ENCODE assay signal across 8 cellular contexts in genomic region chr1:15948600-15949452, GRCh38. TPM values are rescaled to one million over a fixed set of nuclear protein-coding genes. Genes with fewer than 3 reads are reported as not detected.
A peak's percentile ranks its signal among the peaks of the same experiment; 100 is the strongest.
DNase-seq lines count a peak whose midpoint lies in the region; ATAC-seq and TF ChIP-seq lines count a peak whose summit lies in the region.

No MANE protein-coding gene starts in this region.

- H3K79me1 ChIP-seq in H9 (ENCODE audit: insufficient read depth, low read depth, low read length, poor library complexity, severe bottlenecking), result no peaks in the 10 kb centered on the region

- H3K4me3 Mint-ChIP-seq in CD14-positive monocyte (peak overlapping the region; percentile 55 to 59), H9 (no peak overlapping the region)
- H3K4me3 Mint-ChIP-seq in activated CD4-positive, alpha-beta T cell treated with anti-CD3 and anti-CD28 coated beads, Interleukin-2, amount 10 ng/mL, durations not matched to agents 24 days and 14 days, result peak overlapping the region; percentile 67

- no peak overlapping the region for H3K4ac ChIP-seq in H9 (ENCODE audit: low read depth, low read length)

- H3K4me3 ChIP-seq in fibroblast of mammary gland (ENCODE audit: control insufficient read depth, low read depth, low read length), result peak overlapping the region; percentile 29
- H3K4me3 ChIP-seq in parathyroid adenoma (ENCODE audit: low read depth, low read length), result no peak overlapping the region

- H3K4me1 ChIP-seq in H9 (ENCODE audit: insufficient read depth, low read length), result peaks cover 3% of the 10 kb centered on the region; the same call in 1 of the 2 replicates
- peaks cover 6% of the 10 kb centered on the region for H3K4me1 ChIP-seq in parathyroid adenoma

- H2BK15ac ChIP-seq in H9 (ENCODE audit: low read depth, low read length), result no peak overlapping the region

- H3K9me3 ChIP-seq in H9 (ENCODE audit: control insufficient read depth, low read depth, low read length), result no peaks in the 10 kb centered on the region
- H3K9me3 ChIP-seq in parathyroid adenoma (ENCODE audit: control insufficient read depth, low read length), result no peaks in the 10 kb centered on the region

- H3K27ac ChIP-seq in H9 (ENCODE audit: insufficient read length, low read depth, low read length) (no peak overlapping the region), parathyroid adenoma (peak overlapping the region; percentile 57)

- TF ChIP-seq CTCF in CD14-positive monocyte (IDR thresholded peaks at IDR 0.05) (no peak), H9 (conservative IDR thresholded peaks at IDR 0.05) (no peak; the same call in 2 of the 3 replicates), fibroblast of mammary gland (conservative IDR thresholded peaks at IDR 0.05; ENCODE audit: control insufficient read depth, insufficient read depth, low read depth, low read length) (no peak), parathyroid adenoma (IDR thresholded peaks at IDR 0.05) (no peak)

- H3K79me2 ChIP-seq in H9 (ENCODE audit: insufficient read depth, low read length) (no peaks in the 10 kb centered on the region), parathyroid adenoma (peaks cover 6% of the 10 kb centered on the region)

- peaks cover 48 to 68% of the 10 kb centered on the region in 2 donors for H3K36me3 Mint-ChIP-seq in CD14-positive monocyte
- H3K36me3 Mint-ChIP-seq in H9 (ENCODE audit: insufficient read depth in 1 of 3, low read depth in 3 of 3), result peaks cover 9 to 32% (median 20%) of the 10 kb centered on the region in 3 experiments
- peaks cover 57% of the 10 kb centered on the region for H3K36me3 Mint-ChIP-seq in activated CD4-positive, alpha-beta T cell treated with anti-CD3 and anti-CD28 coated beads, Interleukin-2, amount 10 ng/mL, durations not matched to agents 24 days and 14 days (ENCODE audit: low read depth)

- H3K18ac ChIP-seq in H9 (ENCODE audit: insufficient read length, low read depth, low read length), result no peak overlapping the region

- no peak overlapping the region for H2AK5ac ChIP-seq in H9 (ENCODE audit: insufficient read length, low read length)

- H3K23me2 ChIP-seq in H9 (ENCODE audit: insufficient read length, low read depth, low read length, poor library complexity, severe bottlenecking), result no peaks in the 10 kb centered on the region

- H3K36me3 ChIP-seq in parathyroid adenoma (ENCODE audit: control insufficient read depth, insufficient read depth, low read length), result no peaks in the 10 kb centered on the region

- H3K9me3 Mint-ChIP-seq in CD14-positive monocyte (peaks cover 0 to 2% (median 0%) of the 10 kb centered on the region in 7 donors), H9 (no peaks in the 10 kb centered on the region)
- H3K9me3 Mint-ChIP-seq in activated CD4-positive, alpha-beta T cell treated with anti-CD3 and anti-CD28 coated beads, Interleukin-2, amount 10 ng/mL, durations not matched to agents 24 days and 14 days, result no peaks in the 10 kb centered on the region

- no peak overlapping the region for H2BK20ac ChIP-seq in H9 (ENCODE audit: low read depth, low read length, poor library complexity, severe bottlenecking)

- no peak for ATAC-seq in HG03565 (IDR thresholded peaks at IDR 0.05; ENCODE audit: unreplicated experiment)

- no peak overlapping the region for H2BK5ac ChIP-seq in H9 (ENCODE audit: insufficient read length, low read length)

- H2BK12ac ChIP-seq in H9 (ENCODE audit: insufficient read length, low read depth, low read length), result no peak overlapping the region

- WGBS in H9 (ENCODE audit: extremely low coverage, insufficient read length, low lambda C conversion rate), result no CpG with 5 or more reads among the region's 15 CpGs

- no peak overlapping the region for H3K56ac ChIP-seq in H9 (ENCODE audit: insufficient read length, low read depth, low read length)

- no peaks in the 10 kb centered on the region for H3K27me3 ChIP-seq in H9 (ENCODE audit: insufficient read depth, low read length)
- no peaks in the 10 kb centered on the region for H3K27me3 ChIP-seq in parathyroid adenoma (ENCODE audit: control insufficient read depth, insufficient read depth, low read length)

- H2AFZ ChIP-seq in H9 (ENCODE audit: low read length) (no peak overlapping the region), parathyroid adenoma (no peak overlapping the region)

- H3K9ac ChIP-seq in H9 (ENCODE audit: extremely low read depth, insufficient read length, low read length) (no peak overlapping the region), parathyroid adenoma (no peak overlapping the region)

- H3K14ac ChIP-seq in H9 (ENCODE audit: insufficient read depth, low read length), result no peak overlapping the region

- H3K4me1 Mint-ChIP-seq in CD14-positive monocyte (peaks cover 59% of the 10 kb centered on the region), H9 (peaks cover 47% of the 10 kb centered on the region in 2 experiments)
- peaks cover 65% of the 10 kb centered on the region for H3K4me1 Mint-ChIP-seq in activated CD4-positive, alpha-beta T cell treated with anti-CD3 and anti-CD28 coated beads, Interleukin-2, amount 10 ng/mL, durations not matched to agents 24 days and 14 days

- intact Hi-C loops in CD14-positive monocyte (cut with micrococcal nuclease), result loop anchor here in 1 of 2 donors (2.0 kb wide), 2 partner anchors 18 to 26 kb away; no protein-coding TSS in a partner anchor
- intact Hi-C loops in activated CD4-positive, alpha-beta T cell treated with anti-CD3 and anti-CD28 coated beads, Interleukin-2, amount 10 ng/mL, durations not matched to agents 24 days and 14 days (cut with micrococcal nuclease), result loop anchor here (1.0 kb wide), 2 partner anchors 26 to 30 kb away; no protein-coding TSS in a partner anchor

- peaks cover 5% of the 10 kb centered on the region for H4K20me1 ChIP-seq in H9 (ENCODE audit: control insufficient read depth, insufficient read depth, insufficient read length)

- H3K27ac Mint-ChIP-seq in CD14-positive monocyte, result peak overlapping the region; percentile 88 to 97 (median 94)
- peak overlapping the region; percentile 73 to 93 (median 81) for H3K27ac Mint-ChIP-seq in H9
- peak overlapping the region; percentile 94 for H3K27ac Mint-ChIP-seq in activated CD4-positive, alpha-beta T cell treated with anti-CD3 and anti-CD28 coated beads, Interleukin-2, amount 10 ng/mL, durations not matched to agents 24 days and 14 days

- H3K4me2 ChIP-seq in H9 (ENCODE audit: insufficient read depth, insufficient read length, low read length) (no peak overlapping the region), parathyroid adenoma (ENCODE audit: low read length) (no peak overlapping the region)

- no peak overlapping the region for H4K5ac ChIP-seq in H9 (ENCODE audit: insufficient read length, low read depth, low read length)

- H4K8ac ChIP-seq in H9 (replicated peaks; ENCODE audit: insufficient read length, low read depth, low read length), result no peak overlapping the region

- no peak overlapping the region for H4K91ac ChIP-seq in H9 (ENCODE audit: insufficient read length, low read depth, low read length)

- no peak overlapping the region for H3T11ph ChIP-seq in H9 (ENCODE audit: low read length)

- no peak overlapping the region for H3K23ac ChIP-seq in H9 (ENCODE audit: insufficient read length, low read depth, low read length)

- DNase-seq in CD14-positive monocyte (ENCODE audit: low spot score), result peak; percentile 44
- no peak for DNase-seq in H9
- DNase-seq in activated CD4-positive, alpha-beta T cell treated with anti-CD3 and anti-CD28 coated beads, Interleukin-2, amount 10 ng/mL, durations not matched to agents 24 days and 14 days, result no peak
- DNase-seq in fibroblast of mammary gland (ENCODE audit: low read depth), result peak; percentile 97
- DNase-seq in NCI-H2196 treated with DMSO at 0.1 percent for 48 hours (lab: John Stamatoyannopoulos, UW; ENCODE audit: unreplicated experiment), result no peak
- DNase-seq in NCI-H2107 (lab: John Stamatoyannopoulos, UW), result no peak

- H2BK120ac ChIP-seq in H9 (ENCODE audit: low read depth, low read length, poor library complexity, severe bottlenecking), result no peak overlapping the region

- H3K27me3 Mint-ChIP-seq in CD14-positive monocyte (ENCODE audit: low read depth in 3 of 3) (no peaks in the 10 kb centered on the region), H9 (ENCODE audit: low read depth) (no peaks in the 10 kb centered on the region)
- no peaks in the 10 kb centered on the region for H3K27me3 Mint-ChIP-seq in activated CD4-positive, alpha-beta T cell treated with anti-CD3 and anti-CD28 coated beads, Interleukin-2, amount 10 ng/mL, durations not matched to agents 24 days and 14 days

RNA-seq across cellular contexts. Expression of gene ZBTB17, which starts 27.1 kb away (rescaled TPM):
- 1 to 10 TPM; 2.8 to 7.6 TPM for polyA plus RNA-seq in CD14-positive monocyte
- 16.5 and 16.7 TPM in 2 replicates for total RNA-seq in H9 (2021)
- total RNA-seq in activated CD4-positive, alpha-beta T cell treated with anti-CD3 and anti-CD28 coated beads, Interleukin-2, amount 10 ng/mL, durations not matched to agents 24 days and 14 days, result 60.9 and 63.9 TPM in 2 replicates

RNA-seq across cellular contexts. Expression of gene SRARP, which starts 55.2 kb away (rescaled TPM):
- polyA plus RNA-seq in CD14-positive monocyte, result not detected
- not detected in 2 replicates for total RNA-seq in H9 (2021)
- not detected in 2 replicates for total RNA-seq in activated CD4-positive, alpha-beta T cell treated with anti-CD3 and anti-CD28 coated beads, Interleukin-2, amount 10 ng/mL, durations not matched to agents 24 days and 14 days

Comparison
In these comparisons a context has a peak if more than half of its experiments do, and no peak if none do; other contexts are left out.
1. DNase-seq: peak in CD14-positive monocyte (single experiment) and fibroblast of mammary gland (single experiment); none in H9 (single experiment), activated CD4-positive, alpha-beta T cell treated with anti-CD3 and anti-CD28 coated beads, Interleukin-2, amount 10 ng/mL, durations not matched to agents 24 days and 14 days (single experiment), NCI-H2196 treated with DMSO at 0.1 percent for 48 hours (single experiment) and NCI-H2107 (single experiment).
2. H3K4me3 Mint-ChIP-seq: peak in CD14-positive monocyte (2 of 2) and activated CD4-positive, alpha-beta T cell treated with anti-CD3 and anti-CD28 coated beads, Interleukin-2, amount 10 ng/mL, durations not matched to agents 24 days and 14 days (single experiment); none in H9 (0 of 2).
3. Peak in every context shown above with its lines, with median percentiles within 50 percentile points of each other: H3K27ac Mint-ChIP-seq.